ENCODE assay signal across 8 cellular contexts in the genomic region with DNA sequence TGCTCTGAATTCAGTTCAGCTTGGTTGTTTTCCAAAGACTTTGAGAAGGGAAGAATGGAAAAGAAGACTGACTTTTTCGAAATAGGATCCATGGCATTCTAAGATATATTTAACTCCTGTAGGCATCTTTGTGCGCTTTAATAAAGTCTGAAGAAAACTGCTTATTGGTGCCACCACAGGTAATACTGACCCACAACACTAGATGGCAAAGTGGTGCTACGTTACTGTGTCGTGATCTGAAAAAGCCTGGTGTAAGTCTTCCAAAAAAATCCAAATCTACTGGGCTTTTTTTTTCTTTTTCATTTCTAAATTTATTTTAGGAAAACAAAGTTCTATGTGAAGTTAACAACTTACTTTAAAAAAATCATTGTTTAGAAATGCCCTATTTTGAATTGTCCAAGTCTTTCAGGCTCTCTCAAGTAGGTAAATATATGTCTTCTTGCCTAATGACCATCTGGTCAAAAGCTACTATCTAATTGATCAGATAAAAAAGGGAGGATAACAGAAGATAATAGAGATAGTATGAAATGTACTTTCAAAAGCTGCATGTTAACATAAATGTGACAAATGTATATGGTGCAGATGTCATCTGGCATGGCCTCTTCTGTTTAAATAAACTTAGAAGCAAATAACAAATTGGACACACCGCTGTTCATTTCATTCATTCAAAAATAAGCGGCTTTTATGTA. TPM values are rescaled to one million over a fixed set of nuclear protein-coding genes. Genes with fewer than 3 reads are reported as not detected.
DNase-seq lines count a peak whose midpoint lies in the region; ATAC-seq, FAIRE-seq and TF ChIP-seq lines count a peak whose summit lies in the region.

No MANE protein-coding gene starts in this region.

- H3K27ac Mint-ChIP-seq in astrocyte (ENCODE audit: unreplicated experiment) = no peak overlapping the region

- no peaks in the 10 kb centered on the region for H3K9me3 Mint-ChIP-seq in astrocyte (ENCODE audit: unreplicated experiment)

- no peak overlapping the region for H3K9ac ChIP-seq in astrocyte (ENCODE audit: low read length)

- H2AFZ ChIP-seq in astrocyte (ENCODE audit: low read depth, low read length) = no peak overlapping the region

- peaks cover 7% of the 10 kb centered on the region for H3K27me3 ChIP-seq in astrocyte (ENCODE audit: insufficient read depth, low read length)

- no peaks in the 10 kb centered on the region for H3K36me3 ChIP-seq in astrocyte (ENCODE audit: insufficient read depth, low read length)

- H3K27ac ChIP-seq in astrocyte (ENCODE audit: low read depth, low read length) = no peak overlapping the region

- no peaks in the 10 kb centered on the region for H3K4me1 ChIP-seq in astrocyte (ENCODE audit: insufficient read depth, low read length)

- H3K79me2 ChIP-seq in astrocyte (ENCODE audit: insufficient read depth, low read length) = no peaks in the 10 kb centered on the region

- H3K4me1 Mint-ChIP-seq in astrocyte (ENCODE audit: low read depth, unreplicated experiment) = no peaks in the 10 kb centered on the region

- peak; percentile 76 for FAIRE-seq in astrocyte (lab: Jason Lieb, UNC)

- no peak overlapping the region for H3K4me3 Mint-ChIP-seq in astrocyte (ENCODE audit: unreplicated experiment)

- DNase-seq in DMS53 (lab: John Stamatoyannopoulos, UW) (peak; percentile 61), NOMO-1 (lab: John Stamatoyannopoulos, UW; ENCODE audit: unreplicated experiment in 2 of 2) (peak; percentile 35 to 49), astrocyte (ENCODE audit: low read depth) (peak; percentile 23), iris pigment epithelial cell (ENCODE audit: low read depth) (peak; percentile 59)
- DNase-seq in stimulated activated CD4-positive, alpha-beta T cell treated with anti-CD3 and anti-CD28 coated beads, Interleukin-4, amount 100 ng/mL, for 24 hours = peak; percentile 40
- DNase-seq in effector CD4-positive, alpha-beta T cell = no peak

- TF ChIP-seq CTCF in astrocyte (IDR thresholded peaks at IDR 0.05; ENCODE audit: insufficient read depth, low read depth, low read length) = peak; percentile 57

- H4K20me1 ChIP-seq in astrocyte (ENCODE audit: insufficient read depth, low read length) = no peaks in the 10 kb centered on the region

- ATAC-seq in HG03159 (IDR thresholded peaks at IDR 0.05; ENCODE audit: unreplicated experiment) (peak; percentile 54), HG02763 (IDR thresholded peaks at IDR 0.05; ENCODE audit: unreplicated experiment) (no peak)

- no peak overlapping the region for H3K4me2 ChIP-seq in astrocyte (ENCODE audit: low read length)

- no peak overlapping the region for H3K4me3 ChIP-seq in astrocyte (ENCODE audit: insufficient read depth, low read depth, low read length)

- H3K36me3 Mint-ChIP-seq in astrocyte (ENCODE audit: low read depth, unreplicated experiment) = no peaks in the 10 kb centered on the region

- peaks cover 26% of the 10 kb centered on the region for H3K27me3 Mint-ChIP-seq in astrocyte (ENCODE audit: low read depth, unreplicated experiment)

- H3K9me3 ChIP-seq in astrocyte (ENCODE audit: insufficient read depth, low read depth, low read length) = no peaks in the 10 kb centered on the region

RNA-seq across cellular contexts. Expression of gene MID1IP1, which starts 47.0 kb away (rescaled TPM):
- 40.4 and 46.0 TPM in 2 replicates for total RNA-seq in astrocyte
